ENCODE assay signal across 15 cellular contexts in the genomic region with DNA sequence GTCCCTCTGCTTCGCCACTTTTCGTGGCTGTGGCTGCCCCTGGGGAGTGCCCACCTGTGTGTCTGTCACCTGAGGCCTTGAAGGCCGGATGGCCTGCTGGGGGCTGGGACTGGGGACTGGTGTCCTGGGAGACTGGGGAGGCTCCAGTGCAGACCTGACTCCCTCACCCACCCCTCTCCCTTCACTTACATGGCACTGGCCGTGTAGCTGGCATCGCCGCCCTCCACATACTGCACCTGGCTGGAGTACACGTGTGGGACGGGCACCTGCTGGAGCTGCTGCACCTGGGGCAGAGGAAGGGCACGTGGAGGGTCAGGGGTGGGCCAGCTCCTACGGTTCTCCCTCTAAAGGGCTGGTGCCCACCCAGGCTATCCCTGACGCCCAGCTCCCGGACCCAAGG. TPM values are rescaled to one million over a fixed set of nuclear protein-coding genes. Genes with fewer than 3 reads are reported as not detected.
DNase-seq lines count a peak whose midpoint lies in the region; ATAC-seq and TF ChIP-seq lines count a peak whose summit lies in the region.
"Had no signal": no experiment of that assay in that cellular context is flagged by ENCODE, and none has a peak within 500 bp of the region (broad histone marks: within the 10 kb centered on the region; RNA-seq: fewer than 3 reads in every experiment).

No MANE protein-coding gene starts in this region.

- H3K9ac ChIP-seq in H9 (ENCODE audit: extremely low read depth, insufficient read length, low read length), result no peak overlapping the region
- peak overlapping the region; percentile 66 for H3K9ac ChIP-seq in mesendoderm (ENCODE audit: low read length)

- H3T11ph ChIP-seq in H9 (ENCODE audit: low read length), result no peak overlapping the region

- H2BK5ac ChIP-seq in H9 (ENCODE audit: insufficient read length, low read length) (no peak overlapping the region), mesendoderm (ENCODE audit: low read length) (peak overlapping the region; percentile 45)

- no CpG with 5 or more reads among the region's 12 CpGs for WGBS in H9 (ENCODE audit: extremely low coverage, insufficient read length, low lambda C conversion rate)
- no CpG with 5 or more reads among the region's 12 CpGs for WGBS in mesendoderm (ENCODE audit: extremely low coverage, insufficient coverage, low lambda C conversion rate)
- 68 to 78% (median 76%) methylated on average over 10 to 12 of the region's 12 CpGs for WGBS in stomach, 5 donors

- H4K8ac ChIP-seq in H9 (replicated peaks; ENCODE audit: insufficient read length, low read depth, low read length) (no peak overlapping the region), mesendoderm (ENCODE audit: low read depth, low read length) (no peak overlapping the region)

- no peaks in the 10 kb centered on the region for H3K9me3 Mint-ChIP-seq in H9
- H3K9me3 Mint-ChIP-seq: activated CD4-positive, alpha-beta memory T cell treated with anti-CD3 and anti-CD28 coated beads, Interleukin-2, amount 10 ng/mL, durations not matched to agents 7 days and 5 days; T-helper 2 cell treated with Interferon-gamma antibody and Interleukin-4, amounts not matched to agents 5 μg/mL and 100 μg/mL, for 36 hours had no signal

- peak overlapping the region; percentile 15 for H3K4me2 ChIP-seq in H9 (ENCODE audit: insufficient read depth, insufficient read length, low read length)
- H3K4me2 ChIP-seq in mesendoderm (ENCODE audit: low read length), result no peak overlapping the region

- peak overlapping the region; percentile 36 to 72; a peak in 4 of 5 replicates for H3K4me3 Mint-ChIP-seq in H9
- H3K4me3 Mint-ChIP-seq: activated CD4-positive, alpha-beta memory T cell treated with anti-CD3 and anti-CD28 coated beads, Interleukin-2, amount 10 ng/mL, durations not matched to agents 7 days and 5 days; T-helper 2 cell treated with Interferon-gamma antibody and Interleukin-4, amounts not matched to agents 5 μg/mL and 100 μg/mL, for 36 hours had no signal

- H3K56ac ChIP-seq in H9 (ENCODE audit: insufficient read length, low read depth, low read length) (no peak overlapping the region), mesendoderm (ENCODE audit: low read length) (peak overlapping the region; percentile 73)

- no peak for ATAC-seq in GM21423 (IDR thresholded peaks at IDR 0.05; ENCODE audit: unreplicated experiment)

- no peak overlapping the region for H2BK120ac ChIP-seq in H9 (ENCODE audit: low read depth, low read length, poor library complexity, severe bottlenecking)
- no peak overlapping the region for H2BK120ac ChIP-seq in mesendoderm (ENCODE audit: low read depth, low read length)

- H2BK20ac ChIP-seq in H9 (ENCODE audit: low read depth, low read length, poor library complexity, severe bottlenecking), result no peak overlapping the region

- H3K4ac ChIP-seq in H9 (ENCODE audit: low read depth, low read length), result no peak overlapping the region
- peak overlapping the region; percentile 17 for H3K4ac ChIP-seq in mesendoderm (ENCODE audit: low read depth, low read length)

- H3K27ac ChIP-seq in H9 (ENCODE audit: insufficient read length, low read depth, low read length) (no peak overlapping the region), caudate nucleus (ENCODE audit: low read depth, low read length) (peak overlapping the region; percentile 6), mesendoderm (ENCODE audit: low read depth, low read length) (peak overlapping the region; percentile 21), stomach (peak overlapping the region in 4 of 5 donors; percentile 59 to 82 (median 76))

- H3K27me3 ChIP-seq in H9 (ENCODE audit: insufficient read depth, low read length), result no peaks in the 10 kb centered on the region
- H3K27me3 ChIP-seq in mesendoderm (ENCODE audit: insufficient read depth, low read length, poor library complexity), result no peaks in the 10 kb centered on the region
- H3K27me3 ChIP-seq in stomach, result no peaks in the 10 kb centered on the region

- H3K4me1 ChIP-seq in H9 (ENCODE audit: insufficient read depth, low read length) (no peaks in the 10 kb centered on the region), mesendoderm (ENCODE audit: control insufficient read depth, low read depth, low read length) (peaks cover 3% of the 10 kb centered on the region), stomach (peaks cover 17 to 26% (median 20%) of the 10 kb centered on the region in 4 donors)

- no peaks in the 10 kb centered on the region for H3K79me2 ChIP-seq in H9 (ENCODE audit: insufficient read depth, low read length)
- no peaks in the 10 kb centered on the region for H3K79me2 ChIP-seq in mesendoderm (ENCODE audit: control insufficient read depth, insufficient read depth, low read length)

- no peaks in the 10 kb centered on the region for H3K79me1 ChIP-seq in H9 (ENCODE audit: insufficient read depth, low read depth, low read length, poor library complexity, severe bottlenecking)
- no peaks in the 10 kb centered on the region for H3K79me1 ChIP-seq in mesendoderm (ENCODE audit: low read length)

- H2BK15ac ChIP-seq in H9 (ENCODE audit: low read depth, low read length), result no peak overlapping the region
- H2BK15ac ChIP-seq in mesendoderm (replicated peaks; ENCODE audit: low read depth), result no peak overlapping the region

- H2AK5ac ChIP-seq in H9 (ENCODE audit: insufficient read length, low read length) (no peak overlapping the region), mesendoderm (ENCODE audit: low read length) (peak overlapping the region; percentile 82)

- H4K5ac ChIP-seq in H9 (ENCODE audit: insufficient read length, low read depth, low read length) (no peak overlapping the region), mesendoderm (ENCODE audit: low read length) (no peak overlapping the region)

- H3K27ac Mint-ChIP-seq in H9, result peak overlapping the region in 1 of 3 experiments; percentile 32; a peak in 2 of 7 replicates
- H3K27ac Mint-ChIP-seq: activated CD4-positive, alpha-beta memory T cell treated with anti-CD3 and anti-CD28 coated beads, Interleukin-2, amount 10 ng/mL, durations not matched to agents 7 days and 5 days; T-helper 2 cell treated with Interferon-gamma antibody and Interleukin-4, amounts not matched to agents 5 μg/mL and 100 μg/mL, for 36 hours had no signal

- no peaks in the 10 kb centered on the region for H4K20me1 ChIP-seq in H9 (ENCODE audit: control insufficient read depth, insufficient read depth, insufficient read length)

- H2BK12ac ChIP-seq in H9 (ENCODE audit: insufficient read length, low read depth, low read length), result no peak overlapping the region

- no peak overlapping the region for H4K91ac ChIP-seq in H9 (ENCODE audit: insufficient read length, low read depth, low read length)

- H2AFZ ChIP-seq in H9 (ENCODE audit: low read length), result no peak overlapping the region

- TF ChIP-seq EP300 in stomach (IDR thresholded peaks at IDR 0.05), result no peak

- H3K23me2 ChIP-seq in H9 (ENCODE audit: insufficient read length, low read depth, low read length, poor library complexity, severe bottlenecking), result no peaks in the 10 kb centered on the region

- no peak for TF ChIP-seq POLR2A in stomach (IDR thresholded peaks at IDR 0.05)

- H3K18ac ChIP-seq in H9 (ENCODE audit: insufficient read length, low read depth, low read length), result no peak overlapping the region
- peak overlapping the region; percentile 3 for H3K18ac ChIP-seq in mesendoderm (ENCODE audit: low read length)

- H3K4me3 ChIP-seq in mesendoderm (ENCODE audit: low read length) (no peak overlapping the region), stomach (peak overlapping the region in 1 of 4 donors; percentile 57)

- peaks cover 13 to 20% of the 10 kb centered on the region in 2 experiments for H3K4me1 Mint-ChIP-seq in H9

- H3K36me3 Mint-ChIP-seq in H9 (ENCODE audit: insufficient read depth in 1 of 3, low read depth in 3 of 3), result peaks cover 4 to 26% (median 6%) of the 10 kb centered on the region in 3 experiments; a peak in 5 of 7 replicates

- H3K36me3 ChIP-seq in mesendoderm (ENCODE audit: control insufficient read depth, insufficient read depth, low read length) (no peaks in the 10 kb centered on the region), stomach (peaks cover 11 to 70% (median 64%) of the 10 kb centered on the region in 4 donors)

- DNase-seq in H9 (no peak), caudate nucleus (lab: John Stamatoyannopoulos, UW) (no peak), mesendoderm (no peak), stomach (no peak), NCI-H2029 (lab: John Stamatoyannopoulos, UW) (no peak), SIG-M5 treated with dmso at 0.1 percent for 504 hours (lab: John Stamatoyannopoulos, UW; ENCODE audit: unreplicated experiment) (no peak)
- DNase-seq in activated T-cell treated with anti-CD3 and anti-CD28 coated beads, Interleukin-2, amount 50 U/mL, for 48 hours, result no peak
- DNase-seq: activated CD4-positive, alpha-beta memory T cell treated with anti-CD3 and anti-CD28 coated beads, Interleukin-2, amount 10 ng/mL, durations not matched to agents 7 days and 5 days; activated gamma-delta T cell; central memory CD4-positive, alpha-beta T cell; stimulated activated CD4-positive, alpha-beta T cell treated with anti-CD3 and anti-CD28 coated beads, Interleukin-1b, Interleukin-23, amount 100 ng/mL, for 48 hours had no signal

- intact Hi-C loops in stomach (cut with DNase I; ENCODE audit: low total_unique reads), result no loop called here

- H3K23ac ChIP-seq in H9 (ENCODE audit: insufficient read length, low read depth, low read length) (no peak overlapping the region), mesendoderm (ENCODE audit: low read length) (no peak overlapping the region)

- peak overlapping the region; percentile 73; the same call in 1 of the 2 replicates for H3K14ac ChIP-seq in H9 (ENCODE audit: insufficient read depth, low read length)

- TF ChIP-seq CTCF in H9 (conservative IDR thresholded peaks at IDR 0.05) (no peak), stomach (IDR thresholded peaks at IDR 0.05) (no peak)

- H3K27me3 Mint-ChIP-seq in H9 (ENCODE audit: low read depth), result no peaks in the 10 kb centered on the region
- H3K27me3 Mint-ChIP-seq: activated CD4-positive, alpha-beta memory T cell treated with anti-CD3 and anti-CD28 coated beads, Interleukin-2, amount 10 ng/mL, durations not matched to agents 7 days and 5 days had no signal

- no peaks in the 10 kb centered on the region for H3K9me3 ChIP-seq in H9 (ENCODE audit: control insufficient read depth, low read depth, low read length)
- H3K9me3 ChIP-seq in stomach, result no peaks in the 10 kb centered on the region

RNA-seq across cellular contexts. Expression of gene DCAF15, which starts 25.5 kb away (rescaled TPM):
- 82.2 and 82.5 TPM in 2 replicates for total RNA-seq in H9 (2021)
- polyA plus RNA-seq in mesendoderm (2013, experiment 1 of 2), result 41.4 TPM
- polyA plus RNA-seq in mesendoderm (2013, experiment 2 of 2), result 40.1 TPM
- total RNA-seq in stomach, result 10 to 100 TPM in 2 of 5 donors, 1 to 10 TPM in 3; 7.1 to 37.3 (median 9.8) TPM
- 10 to 100 TPM; 21.2 to 32.9 (median 31.3) TPM for polyA plus RNA-seq in stomach

RNA-seq across cellular contexts. Expression of gene RFX1, which starts 28.3 kb away (rescaled TPM):
- total RNA-seq in H9 (2021) (19.2 and 21.4 TPM in 2 replicates), stomach (10 to 100 TPM in 1 of 5 donors, 1 to 10 TPM in 3, under 1 TPM in 1; 0.58 to 27.2 (median 2.6) TPM)
- 7.7 TPM for polyA plus RNA-seq in mesendoderm (2013, experiment 1 of 2)
- 7.4 TPM for polyA plus RNA-seq in mesendoderm (2013, experiment 2 of 2)
- polyA plus RNA-seq in stomach, result 1 to 10 TPM; 3.1 to 6.0 (median 3.6) TPM

RNA-seq across cellular contexts. Expression of gene PODNL1, which starts 39.6 kb away (rescaled TPM):
- total RNA-seq in H9 (2021) (0.68 TPM in 2 replicates), stomach (not detected)
- polyA plus RNA-seq in mesendoderm (2013, experiment 1 of 2), result 0.21 TPM
- polyA plus RNA-seq in mesendoderm (2013, experiment 2 of 2), result 0.25 TPM
- 1 to 10 TPM in 2 of 3 donors, under 1 TPM in 1; 0.92 to 3.4 (median 1.3) TPM for polyA plus RNA-seq in stomach

RNA-seq across cellular contexts. Expression of gene RLN3, which starts 50.1 kb away (rescaled TPM):
- total RNA-seq in H9 (2021) (not detected in 2 replicates), stomach (not detected)
- polyA plus RNA-seq in mesendoderm (2013, experiment 1 of 2), result not detected
- not detected for polyA plus RNA-seq in mesendoderm (2013, experiment 2 of 2)
- not detected for polyA plus RNA-seq in stomach
- total RNA-seq: activated CD4-positive, alpha-beta memory T cell treated with anti-CD3 and anti-CD28 coated beads, Interleukin-2, amount 10 ng/mL, durations not matched to agents 7 days and 5 days; M059J had no signal
- polyA plus RNA-seq: esophagus had no signal

RNA-seq across cellular contexts. Expression of gene IL27RA, which starts 53.8 kb away (rescaled TPM):
- total RNA-seq in H9 (2021), result 13.6 and 14.6 TPM in 2 replicates
- polyA plus RNA-seq in mesendoderm (2013, experiment 1 of 2), result 6.1 TPM
- 5.8 TPM for polyA plus RNA-seq in mesendoderm (2013, experiment 2 of 2)
- total RNA-seq in stomach, result 10 to 100 TPM in 1 of 5 donors, 1 to 10 TPM in 2, not detected in 2; 2.3 to 11.1 (median 4.0) TPM
- 1 to 10 TPM; 1.1 to 2.6 (median 1.5) TPM for polyA plus RNA-seq in stomach
